ENCODE assay signal across 8 cellular contexts in the genomic region with DNA sequence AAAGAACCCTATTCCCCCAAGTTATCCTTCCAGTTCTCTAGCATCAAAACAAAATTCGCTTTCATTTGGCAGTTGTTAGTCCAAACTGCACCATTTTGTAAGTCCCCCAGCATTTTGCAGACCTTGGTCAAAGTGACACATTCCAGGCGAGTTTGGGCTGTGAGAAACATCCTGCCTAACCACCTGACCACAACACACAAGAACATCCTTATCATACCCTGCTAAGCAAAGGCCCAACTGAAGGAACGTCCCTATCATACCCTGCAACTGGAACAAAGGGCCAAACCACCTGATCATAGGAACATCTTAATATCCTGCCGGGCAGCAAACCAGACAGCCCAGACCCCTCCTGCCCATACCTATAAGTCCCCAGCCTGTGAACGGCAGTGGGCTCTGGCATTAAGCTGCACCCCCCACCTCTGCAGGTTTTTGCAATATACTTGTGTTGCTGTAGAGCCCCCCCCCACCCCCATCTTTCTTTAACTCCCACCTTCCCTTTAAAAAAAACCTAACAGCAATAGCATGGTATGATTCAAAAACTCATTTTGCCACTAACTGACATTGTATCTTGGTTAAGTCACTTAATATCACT. TPM values are rescaled to one million over a fixed set of nuclear protein-coding genes. Genes with fewer than 3 reads are reported as not detected.
DNase-seq lines count a peak whose midpoint lies in the region; ATAC-seq and TF ChIP-seq lines count a peak whose summit lies in the region.

No MANE protein-coding gene starts in this region.

- peaks cover 23% of the 10 kb centered on the region for H3K4me1 Mint-ChIP-seq in activated T-helper 17 cell treated with anti-CD3 and anti-CD28 coated beads, Interleukin-2, amount 50 U/mL, for 72 hours

- CTCF ChIA-PET in HEK293T (lab: Yijun Ruan, JAX) = no interaction called here

- peaks cover 15% of the 10 kb centered on the region; the same call in 1 of the 2 replicates for H3K4me1 ChIP-seq in SJCRH30

- H3K4me3 Mint-ChIP-seq in activated T-helper 17 cell treated with anti-CD3 and anti-CD28 coated beads, Interleukin-2, amount 50 U/mL, for 72 hours = peak overlapping the region; percentile 100

- H3K9me3 ChIP-seq in SJCRH30 (replicated peaks) = no peaks in the 10 kb centered on the region

- H3K4me3 ChIP-seq in AG10803 (ENCODE audit: low read length) (peak overlapping the region; percentile 39), SJCRH30 (no peak overlapping the region; the same call in 1 of the 2 replicates)

- H3K9me3 Mint-ChIP-seq in activated T-helper 17 cell treated with anti-CD3 and anti-CD28 coated beads, Interleukin-2, amount 50 U/mL, for 72 hours = no peaks in the 10 kb centered on the region

- POLR2A ChIA-PET in HEK293T (lab: Yijun Ruan, JAX) = no interaction called here

- peak; percentile 22 for ATAC-seq in activated T-helper 17 cell treated with anti-CD3 and anti-CD28 coated beads, Interleukin-2, amount 50 U/mL, for 72 hours (replicated peaks)
- ATAC-seq in HG02840 (IDR thresholded peaks at IDR 0.05; ENCODE audit: low FRiP score, unreplicated experiment) (no peak), GM19035 (IDR thresholded peaks at IDR 0.05; ENCODE audit: unreplicated experiment) (no peak)

- no peaks in the 10 kb centered on the region for H3K27me3 Mint-ChIP-seq in activated T-helper 17 cell treated with anti-CD3 and anti-CD28 coated beads, Interleukin-2, amount 50 U/mL, for 72 hours

- DNase-seq in AG10803 (ENCODE audit: low read depth) (peak; percentile 78), HS-27A (ENCODE audit: low read depth) (peak; percentile 67), iris pigment epithelial cell (ENCODE audit: low read depth) (peak; percentile 81), HEK293T (ENCODE audit: extremely low spot score) (no peak), SJCRH30 (no peak)

- no peaks in the 10 kb centered on the region for H3K27me3 ChIP-seq in SJCRH30

- no peak overlapping the region for H3K27ac ChIP-seq in SJCRH30

- peaks cover 34% of the 10 kb centered on the region for H3K36me3 Mint-ChIP-seq in activated T-helper 17 cell treated with anti-CD3 and anti-CD28 coated beads, Interleukin-2, amount 50 U/mL, for 72 hours (ENCODE audit: low read depth)

- peaks cover 15% of the 10 kb centered on the region for H3K36me3 ChIP-seq in SJCRH30

- peak overlapping the region; percentile 98 for H3K27ac Mint-ChIP-seq in activated T-helper 17 cell treated with anti-CD3 and anti-CD28 coated beads, Interleukin-2, amount 50 U/mL, for 72 hours

- no peak for TF ChIP-seq CTCF in AG10803 (conservative IDR thresholded peaks at IDR 0.05; ENCODE audit: low read length)

TF ChIP-seq in HEK293T, 16 proteins besides CTCF, POLR2A, EP300 and RAD21:
- TF ChIP-seq ELF4 (IDR thresholded peaks at IDR 0.05) = no peak
- TF ChIP-seq FOXA1 (IDR thresholded peaks at IDR 0.05) = no peak
- no peak for TF ChIP-seq HDGF (IDR thresholded peaks at IDR 0.05; ENCODE audit: borderline replicate concordance)
- TF ChIP-seq SP1 (IDR thresholded peaks at IDR 0.05) = no peak
- no peak for TF ChIP-seq LEF1 (IDR thresholded peaks at IDR 0.05; ENCODE audit: borderline replicate concordance)
- TF ChIP-seq, protein P1, sequence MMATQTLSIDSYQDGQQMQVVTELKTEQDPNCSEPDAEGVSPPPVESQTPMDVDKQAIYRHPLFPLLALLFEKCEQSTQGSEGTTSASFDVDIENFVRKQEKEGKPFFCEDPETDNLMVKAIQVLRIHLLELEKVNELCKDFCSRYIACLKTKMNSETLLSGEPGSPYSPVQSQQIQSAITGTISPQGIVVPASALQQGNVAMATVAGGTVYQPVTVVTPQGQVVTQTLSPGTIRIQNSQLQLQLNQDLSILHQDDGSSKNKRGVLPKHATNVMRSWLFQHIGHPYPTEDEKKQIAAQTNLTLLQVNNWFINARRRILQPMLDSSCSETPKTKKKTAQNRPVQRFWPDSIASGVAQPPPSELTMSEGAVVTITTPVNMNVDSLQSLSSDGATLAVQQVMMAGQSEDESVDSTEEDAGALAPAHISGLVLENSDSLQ (IDR thresholded peaks at IDR 0.05) = no peak
- no peak for TF ChIP-seq ARNT (IDR thresholded peaks at IDR 0.05)
- no peak for TF ChIP-seq SUZ12 (IDR thresholded peaks at IDR 0.05)

RNA-seq across cellular contexts. Expression of gene PCNX4, which starts 2.7 kb away (rescaled TPM):
- 10 to 100 TPM; 29.7 to 29.9 TPM for total RNA-seq in activated T-helper 17 cell treated with anti-CD3 and anti-CD28 coated beads, Interleukin-2, amount 50 U/mL, for 72 hours
- total RNA-seq in SJCRH30 (2014; rRNA removed; shearing (Covaris generic)) = 64.9 and 66.2 TPM in 2 replicates

Comparison
In these comparisons a context has a peak if more than half of its experiments do, and no peak if none do; other contexts are left out.
1. DNase-seq: peak in AG10803 (single experiment), HS-27A (single experiment) and iris pigment epithelial cell (single experiment); none in HEK293T (single experiment) and SJCRH30 (0 of 2).